9 cellular contexts compared by ENCODE assay signal in the genomic region with DNA sequence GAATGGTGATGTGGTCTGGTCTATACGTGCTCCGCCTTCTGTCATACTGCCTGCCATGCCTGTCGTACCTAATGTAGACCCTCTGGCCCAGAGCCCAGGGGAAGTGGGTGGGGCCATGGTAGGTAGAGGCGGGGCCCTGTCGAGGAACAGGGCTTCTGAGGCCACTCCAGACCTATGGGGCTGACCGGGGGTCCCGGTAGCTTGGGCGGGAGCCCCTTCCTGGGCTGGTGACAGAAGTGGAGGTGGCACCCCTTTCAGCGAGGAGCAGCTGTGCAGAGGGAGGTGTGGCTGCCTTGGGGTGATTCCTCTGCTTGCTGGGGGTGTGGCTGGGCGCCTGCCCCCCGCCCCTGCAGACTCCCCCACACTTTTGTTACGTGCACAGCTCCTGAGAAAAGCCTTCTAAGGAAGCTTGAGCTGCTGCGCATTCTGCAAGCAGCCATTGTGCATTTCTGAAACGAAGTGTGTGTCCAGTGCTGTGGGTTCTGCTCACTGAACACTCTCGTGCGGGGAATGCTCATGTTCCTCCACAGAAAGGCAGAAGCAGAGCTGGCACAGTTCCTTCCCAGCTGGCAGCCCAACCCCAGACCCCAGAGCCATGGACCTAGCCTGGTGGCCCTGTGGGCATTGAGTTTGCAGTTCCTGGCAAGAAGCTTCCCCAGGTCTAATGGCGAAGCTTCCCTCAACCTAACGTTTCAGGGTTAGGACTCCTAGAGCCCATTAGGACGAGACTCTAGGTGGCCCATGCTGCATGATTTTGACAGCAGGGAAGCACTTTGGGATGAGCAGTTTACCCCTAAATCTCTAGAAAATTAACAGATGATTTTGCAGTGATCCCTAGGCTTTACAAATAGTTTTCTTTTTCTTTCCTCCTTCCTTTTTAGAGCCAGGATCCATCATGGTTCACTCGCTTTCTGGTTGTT.
DNase-seq lines count a peak whose midpoint lies in the region; ATAC-seq and TF ChIP-seq lines count a peak whose summit lies in the region.
"Had no signal": no experiment of that assay in that cellular context is flagged by ENCODE, and none has a peak within 500 bp of the region (broad histone marks: within the 10 kb centered on the region; RNA-seq: fewer than 3 reads in every experiment).

No MANE protein-coding gene starts in this region.

- H2BK120ac ChIP-seq in trophoblast cell (ENCODE audit: insufficient read depth, low read length, poor library complexity) = no peak overlapping the region

- no peak overlapping the region for H2BK5ac ChIP-seq in trophoblast cell (ENCODE audit: low read depth, low read length, poor library complexity)

- intact Hi-C loops in dorsolateral prefrontal cortex (cut with DNase I) (no loop called here), gastrocnemius medialis (cut with DNase I; ENCODE audit: low total_unique reads) (no loop called here)

- no peaks in the 10 kb centered on the region for H3K79me2 ChIP-seq in trophoblast cell (ENCODE audit: control insufficient read depth, insufficient read depth, low read length, poor library complexity)

- no peak overlapping the region for H3K14ac ChIP-seq in trophoblast cell (ENCODE audit: low read length)

- H3K27ac ChIP-seq in dorsolateral prefrontal cortex = peak overlapping the region in 51 of 59 donors; percentile 14 to 86 (median 64)
- peak overlapping the region in 3 of 4 donors; percentile 35 to 57 (median 51) for H3K27ac ChIP-seq in gastrocnemius medialis
- no peak overlapping the region for H3K27ac ChIP-seq in trophoblast cell (ENCODE audit: low read depth, low read length)

- H3K4me3 ChIP-seq in NT2/D1 (ENCODE audit: insufficient read length, low read depth) (no peak overlapping the region), dorsolateral prefrontal cortex (peak overlapping the region in 57 of 59 donors; percentile 2 to 62 (median 47)), gastrocnemius medialis (peak overlapping the region; percentile 19 to 48 (median 42)), trophoblast cell (ENCODE audit: low read depth, low read length) (no peak overlapping the region)

- peaks cover 21% of the 10 kb centered on the region for H3K4me1 ChIP-seq in NT2/D1 (ENCODE audit: insufficient read depth, insufficient read length)
- H3K4me1 ChIP-seq in gastrocnemius medialis = peaks cover 23 to 25% of the 10 kb centered on the region in 2 donors
- no peaks in the 10 kb centered on the region for H3K4me1 ChIP-seq in trophoblast cell (ENCODE audit: control insufficient read depth in 1 of 2, insufficient read depth in 2 of 2, low read length in 2 of 2)

- CTCF ChIA-PET in GM10248 (lab: Yijun Ruan, JAX) = interaction anchor here (1.2 to 2.0 kb wide), 5 partner anchors 9 to 111 kb away, joined by 3 to 6 read pairs (median 5); no protein-coding TSS in a partner anchor

- H3K4me2 ChIP-seq in trophoblast cell (ENCODE audit: low read length) = no peak overlapping the region

- no peak overlapping the region for H2BK12ac ChIP-seq in trophoblast cell (ENCODE audit: low read length)

- no CpG with 5 or more reads among the region's 20 CpGs for WGBS in trophoblast cell (ENCODE audit: extremely low coverage, insufficient coverage, insufficient read length)

- POLR2A ChIA-PET in GM10248 (lab: Yijun Ruan, JAX) = interaction anchor here (0.9 kb wide), 1 partner anchor 24 kb away, joined by 3 read pairs; no protein-coding TSS in a partner anchor

- TF ChIP-seq CTCF in GM10248 (IDR thresholded peaks at IDR 0.05; ENCODE audit: control extremely low read depth, extremely low read depth, low read depth, missing control alignments) (no peak), dorsolateral prefrontal cortex (IDR thresholded peaks at IDR 0.05 in 54 of 56, conservative IDR thresholded peaks at IDR 0.05 in 2 of 56; ENCODE audit: low read depth in 1 of 56, partially characterized antibody in 56 of 56) (no peak), gastrocnemius medialis (IDR thresholded peaks at IDR 0.05 in 4 of 5, conservative IDR thresholded peaks at IDR 0.05 in 1 of 5) (no peak)

- TF ChIP-seq POLR2A in gastrocnemius medialis (IDR thresholded peaks at IDR 0.05) (no peak), GM18505 (IDR thresholded peaks at IDR 0.05; ENCODE audit: borderline replicate concordance, extremely low read depth, insufficient read depth, insufficient read length) (no peak)

- 0 out of 2 replicates have a peak, but pooled peaks cover 5% of the 10 kb centered on the region for H3K9me3 ChIP-seq in NT2/D1 (ENCODE audit: insufficient read depth, low read length)
- H3K9me3 ChIP-seq in gastrocnemius medialis = no peaks in the 10 kb centered on the region
- peaks cover 5% of the 10 kb centered on the region for H3K9me3 ChIP-seq in trophoblast cell (ENCODE audit: insufficient read depth, low read depth, low read length)
- H3K9me3 ChIP-seq: adrenal gland had no signal

- H3K79me1 ChIP-seq in trophoblast cell (ENCODE audit: low read length) = no peaks in the 10 kb centered on the region

- H3K9ac ChIP-seq in NT2/D1 (ENCODE audit: insufficient read length, low read depth) = peak overlapping the region; percentile 11
- no peak overlapping the region for H3K9ac ChIP-seq in trophoblast cell (ENCODE audit: low read length)

- no peak overlapping the region for H4K12ac ChIP-seq in trophoblast cell (ENCODE audit: low read depth, low read length)

- no peak overlapping the region for H4K8ac ChIP-seq in trophoblast cell (ENCODE audit: low read depth, low read length)

- H4K91ac ChIP-seq in trophoblast cell (ENCODE audit: low read depth, low read length) = no peak overlapping the region

- DNase-seq in GM10248 (ENCODE audit: extremely low spot score) = peak; percentile 22
- no peak for DNase-seq in NT2/D1 (ENCODE audit: low read depth, low spot score)
- peak in 1 of 10 donors; percentile 40 for DNase-seq in dorsolateral prefrontal cortex
- DNase-seq in gastrocnemius medialis = no peak
- DNase-seq in trophoblast cell = no peak
- DNase-seq in GM19240 (ENCODE audit: insufficient read length, low spot score) = no peak
- DNase-seq: NCI-H1436 treated with DMSO at 0.1 percent for 48 hours had no signal

- no peak overlapping the region for H2AK5ac ChIP-seq in trophoblast cell (ENCODE audit: low read length)

- no peak overlapping the region for H3K23ac ChIP-seq in trophoblast cell (ENCODE audit: low read length)

- in situ Hi-C loops in gastrocnemius medialis (cut with MboI; ENCODE audit: low sequenced_read_pairs in 4 of 4) = no loop called here

- no peak overlapping the region for H3K18ac ChIP-seq in trophoblast cell (ENCODE audit: low read length)

- H3K36me3 ChIP-seq in NT2/D1 (ENCODE audit: insufficient read depth, insufficient read length, low read length) (peaks cover 11% of the 10 kb centered on the region), gastrocnemius medialis (no peaks in the 10 kb centered on the region), trophoblast cell (ENCODE audit: control insufficient read depth in 1 of 2, insufficient read depth in 2 of 2, low read length in 2 of 2) (no peaks in the 10 kb centered on the region)
- H3K36me3 ChIP-seq: adrenal gland had no signal

- peaks cover 3% of the 10 kb centered on the region for H3K27me3 ChIP-seq in NT2/D1 (ENCODE audit: insufficient read depth, insufficient read length)
- peaks cover 0 to 4% (median 0%) of the 10 kb centered on the region in 45 donors for H3K27me3 ChIP-seq in dorsolateral prefrontal cortex
- no peaks in the 10 kb centered on the region for H3K27me3 ChIP-seq in gastrocnemius medialis
- no peaks in the 10 kb centered on the region for H3K27me3 ChIP-seq in trophoblast cell (ENCODE audit: insufficient read depth, low read length)
- H3K27me3 ChIP-seq: adrenal gland had no signal

- no peak overlapping the region for H2AFZ ChIP-seq in trophoblast cell (ENCODE audit: insufficient read depth, low read length, poor library complexity)

- no peak overlapping the region for H3K4ac ChIP-seq in trophoblast cell (ENCODE audit: low read depth, low read length)

- ATAC-seq in gastrocnemius medialis (no peak), GM18505 (IDR thresholded peaks at IDR 0.05; ENCODE audit: unreplicated experiment) (no peak)

Comparison
In these comparisons a context has a peak if more than half of its experiments do, and no peak if none do; other contexts are left out.
1. H3K4me3 ChIP-seq: peak in dorsolateral prefrontal cortex (57 of 59) and gastrocnemius medialis (4 of 4); none in NT2/D1 (single experiment) and trophoblast cell (single experiment).